ENCODE assay signal across 12 cellular contexts in genomic region chr20:33515569-33516216, GRCh38. TPM values are rescaled to one million over a fixed set of nuclear protein-coding genes. Genes with fewer than 3 reads are reported as not detected.
DNase-seq lines count a peak whose midpoint lies in the region; ATAC-seq and TF ChIP-seq lines count a peak whose summit lies in the region.
"Had no signal": no experiment of that assay in that cellular context is flagged by ENCODE, and none has a peak within 500 bp of the region (broad histone marks: within the 10 kb centered on the region; RNA-seq: fewer than 3 reads in every experiment).

No MANE protein-coding gene starts in this region.

- POLR2A ChIA-PET in CD8-positive, alpha-beta T cell (lab: Charles Lee), result interaction anchor here (0.7 kb wide), 1 partner anchor 93 kb away, joined by 4 read pairs; no protein-coding TSS in a partner anchor

- no peak for ATAC-seq in CD8-positive, alpha-beta T cell
- no peak for ATAC-seq in GM18861 (IDR thresholded peaks at IDR 0.05; ENCODE audit: unreplicated experiment)
- ATAC-seq: activated T-cell treated with anti-CD3 and anti-CD28 coated beads, Interleukin-2, amount 50 U/mL, for 72 hours had no signal

- H2BK5ac ChIP-seq in mesendoderm (ENCODE audit: low read length), result no peak overlapping the region

- no peak overlapping the region for H4K5ac ChIP-seq in mesendoderm (ENCODE audit: low read length)

- CTCF ChIA-PET in CD8-positive, alpha-beta T cell (lab: Charles Lee), result interaction anchor here (0.7 to 1.1 kb wide), 3 partner anchors 9 to 152 kb away, joined by 3 to 4 read pairs (median 3); no protein-coding TSS in a partner anchor

- H3K9me3 ChIP-seq in CD8-positive, alpha-beta T cell (ENCODE audit: low read length), result no peaks in the 10 kb centered on the region
- H3K9me3 ChIP-seq in tibial artery, result no peaks in the 10 kb centered on the region

- H3K4me3 Mint-ChIP-seq in CD8-positive, alpha-beta T cell, result no peak overlapping the region
- H3K4me3 Mint-ChIP-seq: activated T-cell treated with anti-CD3 and anti-CD28 coated beads, Interleukin-2, amount 50 U/mL, for 72 hours had no signal

- no peaks in the 10 kb centered on the region for H3K27me3 Mint-ChIP-seq in CD8-positive, alpha-beta T cell (ENCODE audit: low read depth)

- no peak overlapping the region for H3K4me3 ChIP-seq in CD8-positive, alpha-beta T cell (ENCODE audit: low read depth, low read length)
- H3K4me3 ChIP-seq in HFF-Myc (replicated peaks; ENCODE audit: low read depth, low read length) (no peak overlapping the region), astrocyte of the cerebellum (ENCODE audit: low read depth, low read length) (no peak overlapping the region), mesendoderm (ENCODE audit: low read length) (no peak overlapping the region), tibial artery (no peak overlapping the region)

- H3K79me1 ChIP-seq in mesendoderm (ENCODE audit: low read length), result no peaks in the 10 kb centered on the region

- TF ChIP-seq CTCF in CD8-positive, alpha-beta T cell (IDR thresholded peaks at IDR 0.05), result peak; percentile 29
- peak; percentile 35 for TF ChIP-seq CTCF in HFF-Myc (IDR thresholded peaks at IDR 0.05; ENCODE audit: low read depth, low read length, missing control alignments)
- TF ChIP-seq CTCF in astrocyte of the cerebellum (IDR thresholded peaks at IDR 0.05; ENCODE audit: low read depth, low read length, missing control alignments), result peak; percentile 36
- no peak for TF ChIP-seq CTCF in tibial artery (IDR thresholded peaks at IDR 0.05)

- intact Hi-C loops in CD8-positive, alpha-beta T cell (cut with DNase I, micrococcal nuclease), result loop anchor here in 1 of 2 experiments (1.0 kb wide), 1 partner anchor 153 kb away; no protein-coding TSS in a partner anchor
- intact Hi-C loops in tibial artery (cut with DNase I; ENCODE audit: low total_unique reads), result no loop called here

- no peak overlapping the region for H3K27ac Mint-ChIP-seq in CD8-positive, alpha-beta T cell
- H3K27ac Mint-ChIP-seq: activated T-cell treated with anti-CD3 and anti-CD28 coated beads, Interleukin-2, amount 50 U/mL, for 72 hours had no signal

- H3K9me3 Mint-ChIP-seq in CD8-positive, alpha-beta T cell, result no peaks in the 10 kb centered on the region
- H3K9me3 Mint-ChIP-seq: activated T-cell treated with anti-CD3 and anti-CD28 coated beads, Interleukin-2, amount 50 U/mL, for 72 hours had no signal

- H3K4ac ChIP-seq in mesendoderm (ENCODE audit: low read depth, low read length), result no peak overlapping the region

- DNase-seq in CD8-positive, alpha-beta T cell, result no peak
- DNase-seq in HFF-Myc (ENCODE audit: extremely low read depth, low read depth), result no peak
- DNase-seq in astrocyte of the cerebellum (ENCODE audit: low read depth), result no peak
- peak; percentile 6 for DNase-seq in mesendoderm
- no peak for DNase-seq in tibial artery
- no peak for DNase-seq in GM03348 (ENCODE audit: low spot score)
- no peak for DNase-seq in stimulated activated CD8-positive, alpha-beta memory T cell treated with anti-CD3 and anti-CD28 coated beads, Interleukin-4, amount 100 ng/mL, for 48 hours
- DNase-seq: activated T-cell treated with anti-CD3 and anti-CD28 coated beads, Interleukin-2, amount 50 U/mL, for 72 hours; DMS153; midbrain; SIG-M5 had no signal

- no peak overlapping the region for H3K18ac ChIP-seq in mesendoderm (ENCODE audit: low read length)

- no peak overlapping the region for H4K8ac ChIP-seq in mesendoderm (ENCODE audit: low read depth, low read length)

- H3K23ac ChIP-seq in mesendoderm (ENCODE audit: low read length), result no peak overlapping the region

- no peaks in the 10 kb centered on the region for H3K27me3 ChIP-seq in CD8-positive, alpha-beta T cell (ENCODE audit: insufficient read depth, low read length)
- no peaks in the 10 kb centered on the region for H3K27me3 ChIP-seq in mesendoderm (ENCODE audit: insufficient read depth, low read length, poor library complexity)
- H3K27me3 ChIP-seq in tibial artery, result no peaks in the 10 kb centered on the region

- no peak overlapping the region for H3K27ac ChIP-seq in CD8-positive, alpha-beta T cell (ENCODE audit: low read depth, low read length)
- H3K27ac ChIP-seq in mesendoderm (ENCODE audit: low read depth, low read length) (no peak overlapping the region), tibial artery (no peak overlapping the region)

- H3K4me1 Mint-ChIP-seq in CD8-positive, alpha-beta T cell (ENCODE audit: low read depth), result peaks cover 23% of the 10 kb centered on the region

- H3K9ac ChIP-seq in mesendoderm (ENCODE audit: low read length), result no peak overlapping the region

- no peaks in the 10 kb centered on the region for H3K4me1 ChIP-seq in CD8-positive, alpha-beta T cell (ENCODE audit: insufficient read depth, low read length)
- H3K4me1 ChIP-seq in mesendoderm (ENCODE audit: control insufficient read depth, low read depth, low read length) (no peaks in the 10 kb centered on the region), tibial artery (no peaks in the 10 kb centered on the region)

- H3K36me3 ChIP-seq in CD8-positive, alpha-beta T cell (ENCODE audit: insufficient read depth, low read length), result no peaks in the 10 kb centered on the region
- H3K36me3 ChIP-seq in mesendoderm (ENCODE audit: control insufficient read depth, insufficient read depth, low read length) (no peaks in the 10 kb centered on the region), tibial artery (no peaks in the 10 kb centered on the region)

- H3K79me2 ChIP-seq in mesendoderm (ENCODE audit: control insufficient read depth, insufficient read depth, low read length), result no peaks in the 10 kb centered on the region

- H3K36me3 Mint-ChIP-seq in CD8-positive, alpha-beta T cell, result peaks cover 3% of the 10 kb centered on the region

- no peak overlapping the region for H2AK5ac ChIP-seq in mesendoderm (ENCODE audit: low read length)

- H3K4me2 ChIP-seq in mesendoderm (ENCODE audit: low read length), result no peak overlapping the region

- in situ Hi-C loops in astrocyte of the cerebellum (cut with HindIII; ENCODE audit: low sequenced_read_pairs), result no loop called here

- no peak overlapping the region for H3K56ac ChIP-seq in mesendoderm (ENCODE audit: low read length)

- H2BK15ac ChIP-seq in mesendoderm (replicated peaks; ENCODE audit: low read depth), result no peak overlapping the region

- no peak overlapping the region for H2BK120ac ChIP-seq in mesendoderm (ENCODE audit: low read depth, low read length)

- WGBS in mesendoderm (ENCODE audit: extremely low coverage, insufficient coverage, low lambda C conversion rate), result no CpG with 5 or more reads among the region's 11 CpGs

RNA-seq across cellular contexts. Expression of gene CBFA2T2, which starts 25.8 kb away (rescaled TPM):
- total RNA-seq in CD8-positive, alpha-beta T cell, result 10 to 100 TPM; 12.5 to 13.7 TPM
- 4.0 TPM for polyA plus RNA-seq in mesendoderm (2013, experiment 1 of 2)
- 4.2 TPM for polyA plus RNA-seq in mesendoderm (2013, experiment 2 of 2)

Comparison
In these comparisons a context has a peak if more than half of its experiments do, and no peak if none do; other contexts are left out.
1. CTCF ChIP-seq: peak in CD8-positive, alpha-beta T cell (single experiment), HFF-Myc (single experiment) and astrocyte of the cerebellum (single experiment); none in tibial artery (0 of 2).